In the genomic region with DNA sequence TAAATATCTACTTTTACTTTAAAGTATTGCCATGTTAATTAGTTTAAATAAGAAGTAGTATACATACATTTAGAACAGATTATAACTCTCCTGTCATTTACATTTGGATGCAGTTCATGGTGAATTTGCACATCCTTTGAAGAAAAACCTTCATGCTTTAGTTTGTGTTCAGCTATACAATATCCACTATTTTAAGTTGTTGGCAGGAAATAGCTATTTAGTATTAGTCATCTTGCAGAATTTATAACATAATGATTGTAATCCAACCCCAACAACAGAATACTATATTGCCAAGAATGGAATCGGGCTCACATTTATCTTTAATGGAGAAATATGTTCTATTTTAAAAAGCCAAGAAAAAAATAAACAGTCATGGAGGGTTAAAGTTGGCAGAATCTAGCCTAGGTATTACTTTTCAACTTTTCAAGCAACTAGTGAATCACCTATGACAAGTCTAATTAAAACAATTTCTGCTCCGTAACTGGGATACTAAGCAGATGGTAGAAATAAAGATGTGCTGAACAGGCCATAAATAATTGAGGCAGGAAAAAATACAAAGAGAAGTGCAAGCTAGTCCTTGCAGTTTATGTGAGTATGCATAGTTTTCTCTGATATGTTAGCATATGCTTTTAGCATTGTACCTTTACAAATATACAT, we compare ENCODE assay signal across 16 cellular contexts.
DNase-seq lines count a peak whose midpoint lies in the region; ATAC-seq and TF ChIP-seq lines count a peak whose summit lies in the region.
"Had no signal": no experiment of that assay in that cellular context is flagged by ENCODE, and none has a peak within 500 bp of the region (broad histone marks: within the 10 kb centered on the region; RNA-seq: fewer than 3 reads in every experiment).

No MANE protein-coding gene starts in this region.

- DNase-seq in NCI-H446 treated with DMSO at 0.1 percent for 48 hours (lab: John Stamatoyannopoulos, UW): peak; percentile 69
- peak; percentile 13 for DNase-seq in fibroblast of villous mesenchyme (ENCODE audit: low read depth)
- DNase-seq in activated naive CD4-positive, alpha-beta T cell treated with anti-CD3 and anti-CD28 coated beads, Interleukin-2, amount 50 U/mL, for 16 hours: no peak
- DNase-seq in hepatic stellate cell (ENCODE audit: low spot score): no peak
- no peak for DNase-seq in activated CD4-positive, CD25-positive, alpha-beta regulatory T cell treated with anti-CD3 and anti-CD28 coated beads, Interleukin-2, amount 50 U/mL, for 72 hours
- no peak for DNase-seq in NCI-H1694 treated with DMSO at 0.1 percent for 48 hours (lab: John Stamatoyannopoulos, UW)
- DNase-seq: CD4-positive, alpha-beta memory T cell; DMS153; DMS79; GDM1; HCEC 1CT; IMR-90 had no signal

- TF ChIP-seq CTCF in fibroblast of villous mesenchyme (IDR thresholded peaks at IDR 0.05; ENCODE audit: insufficient read depth, low read depth, low read length): no peak

- H3K4me3 ChIP-seq in fibroblast of villous mesenchyme (ENCODE audit: low read depth, low read length): no peak overlapping the region
- H3K4me3 ChIP-seq: A549, BLaER1, GM23338 had no signal

- ATAC-seq in SK-N-SH treated with all-trans-retinoic acid at 6 μM for 48 hours: peak; percentile 91
- ATAC-seq: A549 had no signal

TF ChIP-seq in SK-N-SH treated with all-trans-retinoic acid at 6 μM for 48 hours, 23 proteins besides CTCF, POLR2A, EP300 and RAD21:
- TF ChIP-seq ESRRG (CRISPR knock-in tag; IDR thresholded peaks at IDR 0.05) (no peak), POU6F1 (CRISPR knock-in tag; IDR thresholded peaks at IDR 0.05; ENCODE audit: borderline replicate concordance, low read depth) (peak; percentile 67; the same call in 1 of the 2 replicates), TSHZ2 (CRISPR knock-in tag; IDR thresholded peaks at IDR 0.05) (no peak), SNAI2 (CRISPR knock-in tag; IDR thresholded peaks at IDR 0.05) (no peak), RARB (CRISPR knock-in tag; IDR thresholded peaks at IDR 0.05) (peak; percentile 95), TOX (CRISPR knock-in tag; IDR thresholded peaks at IDR 0.05; ENCODE audit: borderline replicate concordance) (peak; percentile 94), ZC3H10 (CRISPR knock-in tag; IDR thresholded peaks at IDR 0.05) (peak; percentile 97), ISL1 (CRISPR knock-in tag; IDR thresholded peaks at IDR 0.05) (peak; percentile 83; the same call in 1 of the 2 replicates)
- TF ChIP-seq, protein P1, sequence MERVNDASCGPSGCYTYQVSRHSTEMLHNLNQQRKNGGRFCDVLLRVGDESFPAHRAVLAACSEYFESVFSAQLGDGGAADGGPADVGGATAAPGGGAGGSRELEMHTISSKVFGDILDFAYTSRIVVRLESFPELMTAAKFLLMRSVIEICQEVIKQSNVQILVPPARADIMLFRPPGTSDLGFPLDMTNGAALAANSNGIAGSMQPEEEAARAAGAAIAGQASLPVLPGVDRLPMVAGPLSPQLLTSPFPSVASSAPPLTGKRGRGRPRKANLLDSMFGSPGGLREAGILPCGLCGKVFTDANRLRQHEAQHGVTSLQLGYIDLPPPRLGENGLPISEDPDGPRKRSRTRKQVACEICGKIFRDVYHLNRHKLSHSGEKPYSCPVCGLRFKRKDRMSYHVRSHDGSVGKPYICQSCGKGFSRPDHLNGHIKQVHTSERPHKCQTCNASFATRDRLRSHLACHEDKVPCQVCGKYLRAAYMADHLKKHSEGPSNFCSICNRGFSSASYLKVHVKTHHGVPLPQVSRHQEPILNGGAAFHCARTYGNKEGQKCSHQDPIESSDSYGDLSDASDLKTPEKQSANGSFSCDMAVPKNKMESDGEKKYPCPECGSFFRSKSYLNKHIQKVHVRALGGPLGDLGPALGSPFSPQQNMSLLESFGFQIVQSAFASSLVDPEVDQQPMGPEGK (CRISPR knock-in tag; IDR thresholded peaks at IDR 0.05; ENCODE audit: borderline replicate concordance): peak; percentile 84; the same call in 1 of the 2 replicates

Comparison
In these comparisons a context has a peak if more than half of its experiments do, and no peak if none do; other contexts are left out.
1. DNase-seq: peak in NCI-H446 treated with DMSO at 0.1 percent for 48 hours (single experiment) and fibroblast of villous mesenchyme (single experiment); none in activated naive CD4-positive, alpha-beta T cell treated with anti-CD3 and anti-CD28 coated beads, Interleukin-2, amount 50 U/mL, for 16 hours (single experiment), hepatic stellate cell (single experiment), activated CD4-positive, CD25-positive, alpha-beta regulatory T cell treated with anti-CD3 and anti-CD28 coated beads, Interleukin-2, amount 50 U/mL, for 72 hours (single experiment) and NCI-H1694 treated with DMSO at 0.1 percent for 48 hours (single experiment).